ENCODE assay signal across 2 cellular contexts in the genomic region with DNA sequence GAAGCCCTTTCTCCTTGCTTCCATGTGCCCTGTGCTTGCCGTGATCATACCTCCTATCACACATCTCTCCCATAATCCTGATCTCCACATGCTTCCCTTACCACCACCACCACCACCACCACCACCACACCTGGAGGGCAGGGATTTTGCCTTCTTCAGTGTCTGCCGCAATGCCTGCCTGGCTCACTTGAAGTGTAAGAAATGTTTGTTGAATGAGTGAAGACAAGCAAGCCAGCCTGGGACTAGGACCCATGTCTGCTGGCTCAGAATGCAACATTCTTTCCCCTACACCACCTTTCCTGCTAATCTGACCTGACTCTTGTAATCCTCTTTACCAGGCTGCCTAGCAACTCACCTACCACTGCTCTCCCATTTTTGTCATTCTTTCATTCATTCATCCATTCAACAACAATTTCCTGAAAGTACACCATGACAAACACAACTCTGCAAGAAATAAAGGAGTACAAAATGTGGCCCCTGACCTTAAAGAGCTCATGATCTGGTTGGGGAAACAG.
TF ChIP-seq lines count a peak whose summit lies in the region.

No MANE protein-coding gene starts in this region.

TF ChIP-seq in H1, 55 proteins besides CTCF, POLR2A, EP300 and RAD21:
- no peak for TF ChIP-seq BRCA1 (IDR thresholded peaks at IDR 0.05; ENCODE audit: low read depth, low read length)
- TF ChIP-seq RBBP5 (IDR thresholded peaks at IDR 0.05; ENCODE audit: borderline replicate concordance, low read depth, low read length), result no peak
- TF ChIP-seq, protein P1, sequence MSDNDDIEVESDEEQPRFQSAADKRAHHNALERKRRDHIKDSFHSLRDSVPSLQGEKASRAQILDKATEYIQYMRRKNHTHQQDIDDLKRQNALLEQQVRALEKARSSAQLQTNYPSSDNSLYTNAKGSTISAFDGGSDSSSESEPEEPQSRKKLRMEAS (IDR thresholded peaks at IDR 0.05), result no peak
- TF ChIP-seq TAF1 (IDR thresholded peaks at IDR 0.05; ENCODE audit: low read depth, low read length), result no peak
- TF ChIP-seq RXRA (IDR thresholded peaks at IDR 0.05; ENCODE audit: insufficient read depth, low read depth, low read length), result no peak
- no peak for TF ChIP-seq FOSL1 (IDR thresholded peaks at IDR 0.05; ENCODE audit: insufficient read depth, low read depth, low read length)
- no peak for TF ChIP-seq CREB1 (IDR thresholded peaks at IDR 0.05)
- no peak for TF ChIP-seq SP2 (IDR thresholded peaks at IDR 0.05; ENCODE audit: low read length)
- TF ChIP-seq MAFK (IDR thresholded peaks at IDR 0.05; ENCODE audit: low read depth, low read length), result no peak
- TF ChIP-seq KDM4A (IDR thresholded peaks at IDR 0.05; ENCODE audit: low read depth, low read length, severe bottlenecking), result no peak
- no peak for TF ChIP-seq TBP (IDR thresholded peaks at IDR 0.05; ENCODE audit: low read depth, low read length)
- no peak for TF ChIP-seq PHF8 (conservative IDR thresholded peaks at IDR 0.05; ENCODE audit: low read depth, low read length)
- TF ChIP-seq, protein P2, sequence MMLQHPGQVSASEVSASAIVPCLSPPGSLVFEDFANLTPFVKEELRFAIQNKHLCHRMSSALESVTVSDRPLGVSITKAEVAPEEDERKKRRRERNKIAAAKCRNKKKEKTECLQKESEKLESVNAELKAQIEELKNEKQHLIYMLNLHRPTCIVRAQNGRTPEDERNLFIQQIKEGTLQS (IDR thresholded peaks at IDR 0.05; ENCODE audit: insufficient read depth, low read depth, low read length), result no peak
- TF ChIP-seq NANOG (IDR thresholded peaks at IDR 0.05; ENCODE audit: insufficient read depth, low read depth, low read length, poor library complexity, severe bottlenecking), result no peak
- TF ChIP-seq, protein P3, sequence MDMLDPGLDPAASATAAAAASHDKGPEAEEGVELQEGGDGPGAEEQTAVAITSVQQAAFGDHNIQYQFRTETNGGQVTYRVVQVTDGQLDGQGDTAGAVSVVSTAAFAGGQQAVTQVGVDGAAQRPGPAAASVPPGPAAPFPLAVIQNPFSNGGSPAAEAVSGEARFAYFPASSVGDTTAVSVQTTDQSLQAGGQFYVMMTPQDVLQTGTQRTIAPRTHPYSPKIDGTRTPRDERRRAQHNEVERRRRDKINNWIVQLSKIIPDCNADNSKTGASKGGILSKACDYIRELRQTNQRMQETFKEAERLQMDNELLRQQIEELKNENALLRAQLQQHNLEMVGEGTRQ (IDR thresholded peaks at IDR 0.05; ENCODE audit: low read length), result no peak

TF ChIP-seq in GM23338, 12 proteins besides CTCF, POLR2A, EP300 and RAD21:
- no peak for TF ChIP-seq ZNF114 (CRISPR knock-in tag; IDR thresholded peaks at IDR 0.05)
- no peak for TF ChIP-seq CREB1 (CRISPR knock-in tag; IDR thresholded peaks at IDR 0.05; ENCODE audit: low read depth)
- TF ChIP-seq, protein P4, sequence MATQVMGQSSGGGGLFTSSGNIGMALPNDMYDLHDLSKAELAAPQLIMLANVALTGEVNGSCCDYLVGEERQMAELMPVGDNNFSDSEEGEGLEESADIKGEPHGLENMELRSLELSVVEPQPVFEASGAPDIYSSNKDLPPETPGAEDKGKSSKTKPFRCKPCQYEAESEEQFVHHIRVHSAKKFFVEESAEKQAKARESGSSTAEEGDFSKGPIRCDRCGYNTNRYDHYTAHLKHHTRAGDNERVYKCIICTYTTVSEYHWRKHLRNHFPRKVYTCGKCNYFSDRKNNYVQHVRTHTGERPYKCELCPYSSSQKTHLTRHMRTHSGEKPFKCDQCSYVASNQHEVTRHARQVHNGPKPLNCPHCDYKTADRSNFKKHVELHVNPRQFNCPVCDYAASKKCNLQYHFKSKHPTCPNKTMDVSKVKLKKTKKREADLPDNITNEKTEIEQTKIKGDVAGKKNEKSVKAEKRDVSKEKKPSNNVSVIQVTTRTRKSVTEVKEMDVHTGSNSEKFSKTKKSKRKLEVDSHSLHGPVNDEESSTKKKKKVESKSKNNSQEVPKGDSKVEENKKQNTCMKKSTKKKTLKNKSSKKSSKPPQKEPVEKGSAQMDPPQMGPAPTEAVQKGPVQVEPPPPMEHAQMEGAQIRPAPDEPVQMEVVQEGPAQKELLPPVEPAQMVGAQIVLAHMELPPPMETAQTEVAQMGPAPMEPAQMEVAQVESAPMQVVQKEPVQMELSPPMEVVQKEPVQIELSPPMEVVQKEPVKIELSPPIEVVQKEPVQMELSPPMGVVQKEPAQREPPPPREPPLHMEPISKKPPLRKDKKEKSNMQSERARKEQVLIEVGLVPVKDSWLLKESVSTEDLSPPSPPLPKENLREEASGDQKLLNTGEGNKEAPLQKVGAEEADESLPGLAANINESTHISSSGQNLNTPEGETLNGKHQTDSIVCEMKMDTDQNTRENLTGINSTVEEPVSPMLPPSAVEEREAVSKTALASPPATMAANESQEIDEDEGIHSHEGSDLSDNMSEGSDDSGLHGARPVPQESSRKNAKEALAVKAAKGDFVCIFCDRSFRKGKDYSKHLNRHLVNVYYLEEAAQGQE (IDR thresholded peaks at IDR 0.05; ENCODE audit: unreplicated experiment), result no peak
- TF ChIP-seq POLR2AphosphoS5 (IDR thresholded peaks at IDR 0.05; ENCODE audit: low read depth), result no peak
- TF ChIP-seq STAT1 (IDR thresholded peaks at IDR 0.05; ENCODE audit: unreplicated experiment), result no peak
- TF ChIP-seq, protein P5, sequence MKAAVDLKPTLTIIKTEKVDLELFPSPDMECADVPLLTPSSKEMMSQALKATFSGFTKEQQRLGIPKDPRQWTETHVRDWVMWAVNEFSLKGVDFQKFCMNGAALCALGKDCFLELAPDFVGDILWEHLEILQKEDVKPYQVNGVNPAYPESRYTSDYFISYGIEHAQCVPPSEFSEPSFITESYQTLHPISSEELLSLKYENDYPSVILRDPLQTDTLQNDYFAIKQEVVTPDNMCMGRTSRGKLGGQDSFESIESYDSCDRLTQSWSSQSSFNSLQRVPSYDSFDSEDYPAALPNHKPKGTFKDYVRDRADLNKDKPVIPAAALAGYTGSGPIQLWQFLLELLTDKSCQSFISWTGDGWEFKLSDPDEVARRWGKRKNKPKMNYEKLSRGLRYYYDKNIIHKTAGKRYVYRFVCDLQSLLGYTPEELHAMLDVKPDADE (IDR thresholded peaks at IDR 0.05), result no peak
- TF ChIP-seq ZNF331 (CRISPR knock-in tag; IDR thresholded peaks at IDR 0.05; ENCODE audit: low read depth), result no peak
